ENCODE assay signal across 12 cellular contexts in genomic region chr6:151285121-151285520, GRCh38. TPM values are rescaled to one million over a fixed set of nuclear protein-coding genes. Genes with fewer than 3 reads are reported as not detected.
A peak's percentile ranks its signal among the peaks of the same experiment; 100 is the strongest.
DNase-seq lines count a peak whose midpoint lies in the region; ATAC-seq and TF ChIP-seq lines count a peak whose summit lies in the region.
"Had no signal": no experiment of that assay in that cellular context is flagged by ENCODE, and none has a peak within 500 bp of the region (broad histone marks: within the 10 kb centered on the region; RNA-seq: fewer than 3 reads in every experiment).

No MANE protein-coding gene starts in this region.

- H3K79me2 ChIP-seq in GM23248 (ENCODE audit: insufficient read depth), result no peaks in the 10 kb centered on the region

- no peaks in the 10 kb centered on the region for H3K27me3 ChIP-seq in GM23248 (replicated peaks; ENCODE audit: insufficient read depth)
- H3K27me3 ChIP-seq in skeletal muscle tissue (ENCODE audit: control insufficient read depth in 3 of 3, insufficient read depth in 3 of 3, low read length in 3 of 3), result no peaks in the 10 kb centered on the region
- no peaks in the 10 kb centered on the region for H3K27me3 ChIP-seq in testis

- H3K4me3 ChIP-seq in GM23248 (no peak overlapping the region), skeletal muscle tissue (ENCODE audit: low read length in 3 of 3) (no peak overlapping the region), testis (no peak overlapping the region)

- 0 out of 2 replicates have a peak, but pooled peaks cover 3% of the 10 kb centered on the region for H3F3A ChIP-seq in GM23248 (ENCODE audit: insufficient read depth)

- no peaks in the 10 kb centered on the region for H3K36me3 Mint-ChIP-seq in stimulated activated effector memory CD8-positive, alpha-beta T cell treated with anti-CD3 and anti-CD28 coated beads, Interleukin-12 subunit alpha, Interleukin-12 subunit beta, amount 100 ng/mL, for 72 hours

- H2AFZ ChIP-seq in GM23248, result no peak overlapping the region

- H3K4me3 Mint-ChIP-seq in stimulated activated effector memory CD8-positive, alpha-beta T cell treated with anti-CD3 and anti-CD28 coated beads, Interleukin-12 subunit alpha, Interleukin-12 subunit beta, amount 100 ng/mL, for 72 hours, result no peak overlapping the region
- H3K4me3 Mint-ChIP-seq: dendritic cell treated with granulocyte-macrophage colony-stimulating factor and Interleukin-4, amounts not matched to agents 40 ng/mL and 50 ng/mL, for 4 days had no signal

- ATAC-seq in left ventricle myocardium superior, result peak; percentile 71
- ATAC-seq in stimulated activated effector memory CD8-positive, alpha-beta T cell treated with anti-CD3 and anti-CD28 coated beads, Interleukin-12 subunit alpha, Interleukin-12 subunit beta, amount 100 ng/mL, for 72 hours, result no peak

- H3K9ac ChIP-seq in GM23248, result no peak overlapping the region
- H3K9ac ChIP-seq in skeletal muscle tissue (ENCODE audit: low read depth in 1 of 3, low read length in 3 of 3), result no peak overlapping the region

- no peaks in the 10 kb centered on the region for H3K9me2 ChIP-seq in GM23248 (ENCODE audit: insufficient read depth)

- H3K36me3 ChIP-seq in GM23248 (ENCODE audit: low read depth) (no peaks in the 10 kb centered on the region), skeletal muscle tissue (ENCODE audit: control insufficient read depth in 3 of 3, insufficient read depth in 3 of 3, low read length in 3 of 3) (no peaks in the 10 kb centered on the region), testis (ENCODE audit: low read depth, missing control alignments) (no peaks in the 10 kb centered on the region)

- H3K4me2 ChIP-seq in GM23248 (ENCODE audit: unreplicated experiment), result no peak overlapping the region

- H4K20me1 ChIP-seq in GM23248 (ENCODE audit: insufficient read depth), result no peaks in the 10 kb centered on the region

- in situ Hi-C loops in GM23248 (cut with MboI), result no loop called here

- no peaks in the 10 kb centered on the region for H3K9me3 Mint-ChIP-seq in stimulated activated effector memory CD8-positive, alpha-beta T cell treated with anti-CD3 and anti-CD28 coated beads, Interleukin-12 subunit alpha, Interleukin-12 subunit beta, amount 100 ng/mL, for 72 hours
- H3K9me3 Mint-ChIP-seq: dendritic cell treated with granulocyte-macrophage colony-stimulating factor and Interleukin-4, amounts not matched to agents 40 ng/mL and 50 ng/mL, for 4 days had no signal

- H3K4me1 Mint-ChIP-seq in stimulated activated effector memory CD8-positive, alpha-beta T cell treated with anti-CD3 and anti-CD28 coated beads, Interleukin-12 subunit alpha, Interleukin-12 subunit beta, amount 100 ng/mL, for 72 hours, result peaks cover 22% of the 10 kb centered on the region

- no peak for TF ChIP-seq POLR2A in testis (IDR thresholded peaks at IDR 0.05)

- DNase-seq in GM23248 (peak; percentile 71), amniotic epithelial cell (ENCODE audit: low read depth) (peak; percentile 21), left ventricle myocardium superior (no peak), testis (no peak), NCI-H524 treated with DMSO at 0.1 percent for 48 hours (lab: John Stamatoyannopoulos, UW) (no peak), T-helper 1 cell (no peak)
- DNase-seq in stimulated activated effector memory CD8-positive, alpha-beta T cell treated with anti-CD3 and anti-CD28 coated beads, Interleukin-12 subunit alpha, Interleukin-12 subunit beta, amount 100 ng/mL, for 72 hours (ENCODE audit: low spot score in 2 of 2), result no peak
- DNase-seq: NCI-H526; stimulated activated CD4-positive, alpha-beta T cell treated with anti-CD3 and anti-CD28 coated beads, Interleukin-12 subunit alpha, Interleukin-12 subunit beta, amount 100 ng/mL, for 4 hours; stimulated activated naive CD4-positive, alpha-beta T cell treated with Interleukin-2 at 50 U/mL for 16 hours had no signal

- H3K27ac ChIP-seq in GM23248 (no peak overlapping the region), skeletal muscle tissue (ENCODE audit: low read depth, low read length) (peak overlapping the region; percentile 62), testis (no peak overlapping the region)

- intact Hi-C loops in left ventricle myocardium superior (cut with micrococcal nuclease) (no loop called here), testis (cut with DNase I; ENCODE audit: low total_unique reads) (no loop called here)

- H3K27ac Mint-ChIP-seq in stimulated activated effector memory CD8-positive, alpha-beta T cell treated with anti-CD3 and anti-CD28 coated beads, Interleukin-12 subunit alpha, Interleukin-12 subunit beta, amount 100 ng/mL, for 72 hours, result no peak overlapping the region
- H3K27ac Mint-ChIP-seq: dendritic cell treated with granulocyte-macrophage colony-stimulating factor and Interleukin-4, amounts not matched to agents 40 ng/mL and 50 ng/mL, for 4 days had no signal

- H3K9me3 ChIP-seq in GM23248 (ENCODE audit: low read depth) (no peaks in the 10 kb centered on the region), skeletal muscle tissue (ENCODE audit: control insufficient read depth in 3 of 3, low read length in 3 of 3) (no peaks in the 10 kb centered on the region), testis (no peaks in the 10 kb centered on the region)

- H3K4me1 ChIP-seq in GM23248 (ENCODE audit: insufficient read depth) (peaks cover 6% of the 10 kb centered on the region), skeletal muscle tissue (ENCODE audit: control insufficient read depth in 3 of 3, insufficient read depth in 3 of 3, low read length in 3 of 3) (peaks cover 0 to 3% (median 2%) of the 10 kb centered on the region in 3 donors), testis (no peaks in the 10 kb centered on the region)

- no peak for TF ChIP-seq CTCF in testis (IDR thresholded peaks at IDR 0.05)

RNA-seq across cellular contexts. Expression of gene AKAP12, which starts 45.4 kb away (rescaled TPM):
- 15.2 and 15.7 TPM in 2 replicates for total RNA-seq in GM23248 (2014; rRNA removed; shearing (Covaris generic))
- polyA plus RNA-seq in GM23248 (2016; fragmentation: Nextera tagmentation; extraction: Ambion mirVana) (20.4 and 24.6 TPM in 2 replicates), testis (ENCODE audit: insufficient read depth, low read depth, low replicate concordance) (244 TPM)
- total RNA-seq in left ventricle myocardium superior (15.1 TPM), skeletal muscle tissue (99.7 TPM), testis (100 to 1,000 TPM; 280 to 287 TPM)

Comparison
In these comparisons a context has a peak if more than half of its experiments do, and no peak if none do; other contexts are left out.
1. DNase-seq: peak in GM23248 (single experiment) and amniotic epithelial cell (single experiment); none in left ventricle myocardium superior (single experiment), testis (single experiment), NCI-H524 treated with DMSO at 0.1 percent for 48 hours (single experiment), T-helper 1 cell (0 of 5) and stimulated activated effector memory CD8-positive, alpha-beta T cell treated with anti-CD3 and anti-CD28 coated beads, Interleukin-12 subunit alpha, Interleukin-12 subunit beta, amount 100 ng/mL, for 72 hours (0 of 2).